ENCODE assay signal across 23 cellular contexts in the genomic region with DNA sequence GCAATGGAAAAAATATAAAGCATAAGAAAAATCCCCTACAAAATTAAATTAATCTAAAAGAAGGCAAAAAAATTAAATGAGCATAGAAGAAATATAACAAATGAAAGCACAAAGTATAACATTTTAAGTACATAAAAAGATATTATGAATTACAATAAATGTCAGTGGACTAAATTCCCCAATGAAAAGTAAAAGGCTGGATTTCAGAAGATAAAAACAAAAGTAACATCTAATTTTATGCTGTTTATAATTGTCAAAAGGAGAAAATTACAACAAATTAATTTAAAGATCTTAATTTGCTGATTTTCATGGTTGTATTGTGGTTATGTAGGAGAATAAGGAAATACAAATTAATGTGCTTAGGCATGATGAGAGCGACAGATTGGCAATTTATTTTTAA.
DNase-seq lines count a peak whose midpoint lies in the region; ATAC-seq, FAIRE-seq and TF ChIP-seq lines count a peak whose summit lies in the region.
"Had no signal": no experiment of that assay in that cellular context is flagged by ENCODE, and none has a peak within 500 bp of the region (broad histone marks: within the 10 kb centered on the region; RNA-seq: fewer than 3 reads in every experiment).

No MANE protein-coding gene starts in this region.

- no peak for DNase-seq in K562 (ENCODE audit: extremely low read depth in 1 of 4, low spot score in 3 of 4)
- no peak for DNase-seq in kidney
- DNase-seq in activated T-cell treated with anti-CD3 and anti-CD28 coated beads, Interleukin-2, amount 50 U/mL, for 24 hours, result no peak
- no peak for DNase-seq in upper lobe of left lung
- no peak for DNase-seq in activated T-helper 1 cell treated with anti-CD3 and anti-CD28 coated beads, Interleukin-12 subunit alpha, Interleukin-12 subunit beta, Interleukin-2, Interleukin-4 antibody, amounts not matched to agents 30 ng/mL and 10 ng/mL and 1 ng/mL, durations not matched to agents 14 hours and 24 hours and 36 hours (ENCODE audit: low spot score)
- DNase-seq: 8988T; AML-193; Caco-2; Calu3; CD4-positive, alpha-beta T cell; CD8-positive, alpha-beta T cell; DMS79 treated with DMSO at 0.1 percent for 48 hours; GDM1 had no signal

- H3K4me2 ChIP-seq in K562 (ENCODE audit: insufficient read depth, low read length), result no peak overlapping the region
- H3K4me2 ChIP-seq: A549; BLaER1 treated with 17β-estradiol and CSF1 and Interleukin-3, amounts not matched to agents 10 nM and 100 nM had no signal

- H3K4me1 ChIP-seq in K562 (replicated peaks in 1 of 2; ENCODE audit: control insufficient read depth in 2 of 2, insufficient read depth in 2 of 2, low read length in 2 of 2) (no peaks in the 10 kb centered on the region), kidney (ENCODE audit: control insufficient read depth in 1 of 2, insufficient read depth in 1 of 2, low read depth in 1 of 2, low read length in 2 of 2) (no peaks in the 10 kb centered on the region), upper lobe of left lung (no peaks in the 10 kb centered on the region)
- H3K4me1 ChIP-seq: A549; BLaER1 treated with 17β-estradiol and CSF1 and Interleukin-3, amounts not matched to agents 10 nM and 100 nM; Caco-2 had no signal

- H3K36me3 ChIP-seq in K562 (ENCODE audit: control insufficient read depth, insufficient read depth, low read length), result no peaks in the 10 kb centered on the region
- no peaks in the 10 kb centered on the region for H3K36me3 ChIP-seq in kidney (ENCODE audit: control insufficient read depth in 1 of 2, insufficient read depth in 2 of 2, low read length in 2 of 2)
- no peaks in the 10 kb centered on the region for H3K36me3 ChIP-seq in upper lobe of left lung
- H3K36me3 ChIP-seq: BLaER1 treated with 17β-estradiol and CSF1 and Interleukin-3, amounts not matched to agents 10 nM and 100 nM had no signal

- no peak overlapping the region for H3K4me3 ChIP-seq in K562
- H3K4me3 ChIP-seq in kidney (ENCODE audit: low read length in 2 of 2), result no peak overlapping the region
- no peak overlapping the region for H3K4me3 ChIP-seq in upper lobe of left lung
- H3K4me3 ChIP-seq: A549; BLaER1 treated with 17β-estradiol and CSF1 and Interleukin-3, amounts not matched to agents 10 nM and 100 nM; GM12878 had no signal

- in situ Hi-C loops in K562 (cut with MboI), result no loop called here

- peaks cover 35% of the 10 kb centered on the region for H3K27me3 Mint-ChIP-seq in activated T-cell treated with anti-CD3 and anti-CD28 coated beads, Interleukin-2, amount 50 U/mL, for 24 hours
- peaks cover 13% of the 10 kb centered on the region for H3K27me3 Mint-ChIP-seq in activated T-helper 1 cell treated with anti-CD3 and anti-CD28 coated beads, Interleukin-12 subunit alpha, Interleukin-12 subunit beta, Interleukin-2, Interleukin-4 antibody, amounts not matched to agents 30 ng/mL and 10 ng/mL and 1 ng/mL, durations not matched to agents 14 hours and 24 hours and 36 hours (ENCODE audit: insufficient read depth)

- no peaks in the 10 kb centered on the region for H3K79me2 ChIP-seq in K562 (ENCODE audit: control insufficient read depth, insufficient read depth, low read length)

- no peaks in the 10 kb centered on the region for H3K27me3 ChIP-seq in K562 (ENCODE audit: control insufficient read depth in 2 of 2, insufficient read depth in 2 of 2, low read length in 2 of 2)
- no peaks in the 10 kb centered on the region for H3K27me3 ChIP-seq in upper lobe of left lung
- H3K27me3 ChIP-seq: BLaER1 treated with 17β-estradiol and CSF1 and Interleukin-3, amounts not matched to agents 10 nM and 100 nM had no signal

- TF ChIP-seq POLR2A in K562 (conservative IDR thresholded peaks at IDR 0.05), result no peak
- TF ChIP-seq POLR2A in upper lobe of left lung (IDR thresholded peaks at IDR 0.05), result no peak

- H3K9ac ChIP-seq in K562 (ENCODE audit: insufficient read depth in 1 of 2, low read depth in 2 of 2, low read length in 2 of 2), result no peak overlapping the region
- H3K9ac ChIP-seq in kidney (ENCODE audit: low read length in 2 of 2), result no peak overlapping the region
- H3K9ac ChIP-seq: BLaER1 treated with 17β-estradiol and CSF1 and Interleukin-3, amounts not matched to agents 10 nM and 100 nM had no signal

- POLR2A ChIA-PET in K562 (lab: Yijun Ruan, JAX), result no interaction called here

- intact Hi-C loops in K562 (cut with micrococcal nuclease), result no loop called here
- intact Hi-C loops in kidney (cut with DNase I), result no loop called here
- intact Hi-C loops in activated T-helper 1 cell treated with anti-CD3 and anti-CD28 coated beads, Interleukin-12 subunit alpha, Interleukin-12 subunit beta, Interleukin-2, Interleukin-4 antibody, amounts not matched to agents 30 ng/mL and 10 ng/mL and 1 ng/mL, durations not matched to agents 14 hours and 24 hours and 36 hours (cut with micrococcal nuclease), result no loop called here

- H3K27ac ChIP-seq in K562 (ENCODE audit: extremely low read depth, low read depth, low read length), result no peak overlapping the region
- no peak overlapping the region for H3K27ac ChIP-seq in kidney (ENCODE audit: low read depth in 2 of 2, low read length in 2 of 2)
- no peak overlapping the region for H3K27ac ChIP-seq in upper lobe of left lung
- H3K27ac ChIP-seq: A549; BLaER1 treated with 17β-estradiol and CSF1 and Interleukin-3, amounts not matched to agents 10 nM and 100 nM; C4-2B had no signal

- H3K9me3 ChIP-seq in K562 (replicated peaks; ENCODE audit: control insufficient read depth, insufficient read depth, low read depth, low read length) (no peaks in the 10 kb centered on the region), kidney (ENCODE audit: control insufficient read depth in 1 of 2, low read length in 2 of 2) (no peaks in the 10 kb centered on the region), upper lobe of left lung (peaks cover 0 to 4% (median 0%) of the 10 kb centered on the region in 4 donors)
- H3K9me3 ChIP-seq: A549, Caco-2 had no signal

- no peak for TF ChIP-seq EP300 in K562 (IDR thresholded peaks at IDR 0.05; ENCODE audit: low read length)
- no peak for TF ChIP-seq EP300 in upper lobe of left lung (IDR thresholded peaks at IDR 0.05)

- no peak for TF ChIP-seq CTCF in K562 (IDR thresholded peaks at IDR 0.05 in 2 of 3, conservative IDR thresholded peaks at IDR 0.05 in 1 of 3; ENCODE audit: insufficient read depth in 2 of 3, low read depth in 1 of 3, low read length in 3 of 3)
- TF ChIP-seq CTCF in kidney (IDR thresholded peaks at IDR 0.05; ENCODE audit: borderline replicate concordance, extremely low read depth, insufficient read depth), result no peak
- TF ChIP-seq CTCF in upper lobe of left lung (IDR thresholded peaks at IDR 0.05), result no peak

- no TSS peak for BruUV-seq in K562 (replicated peaks; lab: Mats Ljungman, UMichigan)

- H3K9me1 ChIP-seq in K562 (ENCODE audit: control insufficient read depth, insufficient read depth, low read length), result no peaks in the 10 kb centered on the region

- FAIRE-seq in G401.6 (lab: Jason Lieb, UNC) (peak; percentile 15), K562 (lab: Jason Lieb, UNC) (no peak), kidney (lab: Jason Lieb, UNC) (peak; percentile 33)
- FAIRE-seq: A549, D721Med, GM12878, GM12892, GM19239 had no signal

- CTCF ChIA-PET in K562 (lab: Yijun Ruan, JAX; ENCODE audit: low intra/inter-chr PET ratio), result no interaction called here

- H3K9me3 Mint-ChIP-seq in activated T-cell treated with anti-CD3 and anti-CD28 coated beads, Interleukin-2, amount 50 U/mL, for 24 hours, result peaks cover 2% of the 10 kb centered on the region
- no peaks in the 10 kb centered on the region for H3K9me3 Mint-ChIP-seq in activated T-helper 1 cell treated with anti-CD3 and anti-CD28 coated beads, Interleukin-12 subunit alpha, Interleukin-12 subunit beta, Interleukin-2, Interleukin-4 antibody, amounts not matched to agents 30 ng/mL and 10 ng/mL and 1 ng/mL, durations not matched to agents 14 hours and 24 hours and 36 hours

- ATAC-seq in K562 (no peak), GM18502 (IDR thresholded peaks at IDR 0.05; ENCODE audit: poor library complexity, unreplicated experiment) (no peak), upper lobe of left lung (ENCODE audit: low FRiP score in 2 of 2) (no peak)
- ATAC-seq: A549; CD8-positive, alpha-beta T cell; GM12878 had no signal

- no peak overlapping the region for H2AFZ ChIP-seq in K562 (ENCODE audit: low read depth, low read length)

- H3K27ac Mint-ChIP-seq in activated T-cell treated with anti-CD3 and anti-CD28 coated beads, Interleukin-2, amount 50 U/mL, for 24 hours, result no peak overlapping the region
- H3K27ac Mint-ChIP-seq in activated T-helper 1 cell treated with anti-CD3 and anti-CD28 coated beads, Interleukin-12 subunit alpha, Interleukin-12 subunit beta, Interleukin-2, Interleukin-4 antibody, amounts not matched to agents 30 ng/mL and 10 ng/mL and 1 ng/mL, durations not matched to agents 14 hours and 24 hours and 36 hours, result no peak overlapping the region
- H3K27ac Mint-ChIP-seq: B cell; CD4-positive, alpha-beta T cell; CD8-positive, alpha-beta T cell had no signal

- H3K36me3 Mint-ChIP-seq in activated T-cell treated with anti-CD3 and anti-CD28 coated beads, Interleukin-2, amount 50 U/mL, for 24 hours (ENCODE audit: low read depth), result no peaks in the 10 kb centered on the region
- H3K36me3 Mint-ChIP-seq in activated T-helper 1 cell treated with anti-CD3 and anti-CD28 coated beads, Interleukin-12 subunit alpha, Interleukin-12 subunit beta, Interleukin-2, Interleukin-4 antibody, amounts not matched to agents 30 ng/mL and 10 ng/mL and 1 ng/mL, durations not matched to agents 14 hours and 24 hours and 36 hours (ENCODE audit: low read depth), result no peaks in the 10 kb centered on the region
- H3K36me3 Mint-ChIP-seq: CD8-positive, alpha-beta T cell had no signal

- 4% methylated on average over 1 of the region's 1 CpG for WGBS in K562 (ENCODE audit: insufficient coverage, low coverage, missing lambda C conversion rate)
- WGBS in upper lobe of left lung, 2 donors, result 95 to 97% methylated on average over 1 of the region's 1 CpG

- TF ChIP-seq RAD21 in K562 (CRISPR knock-in tag; conservative IDR thresholded peaks at IDR 0.05 in 1 of 2, IDR thresholded peaks at IDR 0.05 in 1 of 2), result no peak

- no peaks in the 10 kb centered on the region for H3K4me1 Mint-ChIP-seq in activated T-cell treated with anti-CD3 and anti-CD28 coated beads, Interleukin-2, amount 50 U/mL, for 24 hours (ENCODE audit: low read depth)
- no peaks in the 10 kb centered on the region for H3K4me1 Mint-ChIP-seq in activated T-helper 1 cell treated with anti-CD3 and anti-CD28 coated beads, Interleukin-12 subunit alpha, Interleukin-12 subunit beta, Interleukin-2, Interleukin-4 antibody, amounts not matched to agents 30 ng/mL and 10 ng/mL and 1 ng/mL, durations not matched to agents 14 hours and 24 hours and 36 hours (ENCODE audit: low read depth)
- H3K4me1 Mint-ChIP-seq: B cell had no signal

- H3K4me3 Mint-ChIP-seq in activated T-cell treated with anti-CD3 and anti-CD28 coated beads, Interleukin-2, amount 50 U/mL, for 24 hours, result no peak overlapping the region
- H3K4me3 Mint-ChIP-seq in activated T-helper 1 cell treated with anti-CD3 and anti-CD28 coated beads, Interleukin-12 subunit alpha, Interleukin-12 subunit beta, Interleukin-2, Interleukin-4 antibody, amounts not matched to agents 30 ng/mL and 10 ng/mL and 1 ng/mL, durations not matched to agents 14 hours and 24 hours and 36 hours, result no peak overlapping the region
- H3K4me3 Mint-ChIP-seq: B cell; CD4-positive, alpha-beta T cell; CD8-positive, alpha-beta T cell had no signal

- H4K20me1 ChIP-seq in K562 (replicated peaks; ENCODE audit: control insufficient read depth, insufficient read depth, low read length), result no peaks in the 10 kb centered on the region
- H4K20me1 ChIP-seq: BLaER1 treated with 17β-estradiol and CSF1 and Interleukin-3, amounts not matched to agents 10 nM and 100 nM had no signal
